9 cellular contexts compared by ENCODE assay signal in the genomic region with DNA sequence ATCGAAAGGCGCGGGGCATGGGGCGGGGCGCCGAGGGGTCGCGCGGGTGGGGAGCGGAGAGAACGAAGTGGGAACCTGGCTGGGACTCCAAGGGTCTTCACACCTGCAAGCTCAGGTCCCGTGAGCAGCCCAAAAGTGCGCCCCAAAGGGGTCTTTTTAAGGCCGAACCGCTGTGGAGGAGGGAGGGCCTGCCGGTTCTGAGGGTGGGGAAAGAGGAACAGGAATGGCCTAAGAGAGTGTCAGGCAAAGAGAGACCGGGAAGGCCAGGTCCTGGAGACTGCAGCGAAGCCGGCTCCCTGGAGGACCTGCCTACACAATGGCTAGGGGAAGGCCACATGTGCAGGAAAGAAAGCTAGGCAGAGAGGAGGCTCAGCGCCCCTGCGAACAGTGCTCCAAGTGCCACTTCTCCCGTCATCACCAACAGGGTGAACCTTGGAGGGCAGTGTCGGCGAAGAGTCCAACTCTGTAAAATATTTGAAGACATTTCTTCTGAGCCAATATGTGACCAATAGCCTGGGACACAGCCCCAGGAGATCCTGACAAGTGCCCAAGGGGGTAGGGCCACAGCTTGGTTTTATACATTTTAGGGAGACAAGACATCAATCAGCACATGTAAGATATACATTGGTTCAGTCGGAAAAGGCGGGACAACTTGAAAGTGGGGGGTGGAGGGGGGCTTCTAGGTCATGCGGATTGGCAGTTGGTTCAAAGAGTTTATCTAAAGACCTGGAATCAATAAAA. TPM values are rescaled to one million over a fixed set of nuclear protein-coding genes. Genes with fewer than 3 reads are reported as not detected.
DNase-seq lines count a peak whose midpoint lies in the region; TF ChIP-seq lines count a peak whose summit lies in the region.
"Had no signal": no experiment of that assay in that cellular context is flagged by ENCODE, and none has a peak within 500 bp of the region (broad histone marks: within the 10 kb centered on the region; RNA-seq: fewer than 3 reads in every experiment).

No MANE protein-coding gene starts in this region.

- H3K4me1 Mint-ChIP-seq in HFFc6 (ENCODE audit: low read depth), result peaks cover 28% of the 10 kb centered on the region
- H3K4me1 Mint-ChIP-seq in activated naive CD8-positive, alpha-beta T cell treated with anti-CD3 and anti-CD28 coated beads for 36 hours, result peaks cover 37% of the 10 kb centered on the region

- no peak overlapping the region for H3K27ac ChIP-seq in BLaER1

- H3K9me3 Mint-ChIP-seq in HFFc6, result no peaks in the 10 kb centered on the region
- no peaks in the 10 kb centered on the region for H3K9me3 Mint-ChIP-seq in activated naive CD8-positive, alpha-beta T cell treated with anti-CD3 and anti-CD28 coated beads for 36 hours

- H3K9ac ChIP-seq in BLaER1 (peak overlapping the region; percentile 45; the same call in 1 of the 2 replicates), iPS-15b (ENCODE audit: low read depth, low read length) (peak overlapping the region; percentile 37), skeletal muscle satellite cell (ENCODE audit: low read depth, low read length) (peak overlapping the region; percentile 61)

- no peak for DNase-seq in HFFc6
- no peak for DNase-seq in activated naive CD8-positive, alpha-beta T cell treated with anti-CD3 and anti-CD28 coated beads for 36 hours
- no peak for DNase-seq in NK-92 treated with Interleukin-12 subunit alpha and Interleukin-12 subunit beta, amount 100 ng/mL, for 24 hours (lab: John Stamatoyannopoulos, UW)
- DNase-seq in MV-4-11 (lab: John Stamatoyannopoulos, UW), result no peak
- DNase-seq in GM20000 (ENCODE audit: low spot score), result no peak

- H3K36me3 ChIP-seq in BLaER1 (peaks cover 21% of the 10 kb centered on the region), iPS-15b (ENCODE audit: control insufficient read depth, insufficient read depth, low read length) (peaks cover 3% of the 10 kb centered on the region), skeletal muscle satellite cell (ENCODE audit: insufficient read depth, low read length) (no peaks in the 10 kb centered on the region)

- H3K4me3 ChIP-seq in BLaER1, result peak overlapping the region; percentile 91
- H3K4me3 ChIP-seq in iPS-15b (ENCODE audit: low read depth, low read length), result peak overlapping the region; percentile 69
- H3K4me3 ChIP-seq in skeletal muscle satellite cell (ENCODE audit: low read length), result peak overlapping the region; percentile 67

- no peak for TF ChIP-seq CTCF in HFFc6 (IDR thresholded peaks at IDR 0.05)
- no peak for TF ChIP-seq CTCF in GM20000 (IDR thresholded peaks at IDR 0.05; ENCODE audit: extremely low read depth, missing control alignments)

- H3K27me3 ChIP-seq in BLaER1 (no peaks in the 10 kb centered on the region), iPS-15b (ENCODE audit: control insufficient read depth, insufficient read depth, low read length) (no peaks in the 10 kb centered on the region), skeletal muscle satellite cell (ENCODE audit: control insufficient read depth, insufficient read depth, low read length) (no peaks in the 10 kb centered on the region)

- peak overlapping the region; percentile 84 for H3K4me3 Mint-ChIP-seq in HFFc6
- H3K4me3 Mint-ChIP-seq in activated naive CD8-positive, alpha-beta T cell treated with anti-CD3 and anti-CD28 coated beads for 36 hours, result peak overlapping the region; percentile 79

- H3K4me1 ChIP-seq in BLaER1, result peaks cover 46% of the 10 kb centered on the region
- peaks cover 3% of the 10 kb centered on the region for H3K4me1 ChIP-seq in iPS-15b (ENCODE audit: control insufficient read depth, insufficient read depth, low read length)
- H3K4me1 ChIP-seq in skeletal muscle satellite cell (ENCODE audit: control insufficient read depth, insufficient read depth, low read length), result peaks cover 17% of the 10 kb centered on the region

- H3K9me3 ChIP-seq in BLaER1, result no peaks in the 10 kb centered on the region
- H3K9me3 ChIP-seq in iPS-15b (ENCODE audit: control insufficient read depth, insufficient read depth, low read length), result no peaks in the 10 kb centered on the region
- H3K9me3 ChIP-seq in skeletal muscle satellite cell (replicated peaks; ENCODE audit: low read length), result no peaks in the 10 kb centered on the region

- H4K20me1 ChIP-seq in BLaER1, result peaks cover 39% of the 10 kb centered on the region

- H3K4me2 ChIP-seq in BLaER1, result peak overlapping the region; percentile 88
- peak overlapping the region; percentile 85 for H3K4me2 ChIP-seq in skeletal muscle satellite cell (ENCODE audit: low read length)

- H3K27me3 Mint-ChIP-seq in HFFc6 (ENCODE audit: insufficient read depth), result peaks cover 5% of the 10 kb centered on the region; the same call in 1 of the 2 replicates
- no peaks in the 10 kb centered on the region for H3K27me3 Mint-ChIP-seq in activated naive CD8-positive, alpha-beta T cell treated with anti-CD3 and anti-CD28 coated beads for 36 hours

- no peaks in the 10 kb centered on the region for H3K36me3 Mint-ChIP-seq in HFFc6 (ENCODE audit: low read depth)
- peaks cover 4% of the 10 kb centered on the region for H3K36me3 Mint-ChIP-seq in activated naive CD8-positive, alpha-beta T cell treated with anti-CD3 and anti-CD28 coated beads for 36 hours

- peak overlapping the region; percentile 18; the same call in 1 of the 2 replicates for H3K27ac Mint-ChIP-seq in HFFc6
- no peak overlapping the region for H3K27ac Mint-ChIP-seq in activated naive CD8-positive, alpha-beta T cell treated with anti-CD3 and anti-CD28 coated beads for 36 hours

RNA-seq across cellular contexts. Expression of a gene that starts 0.7 kb away (rescaled TPM):
- 10 to 100 TPM; 46.1 to 57.9 (median 53.7) TPM for total RNA-seq in HFFc6 (2021; fragmentation: NEBNext Ultra II Directional; extraction: Animal tissue kit (Norgen Biotek cat#: 25700))
- total RNA-seq in activated naive CD8-positive, alpha-beta T cell treated with anti-CD3 and anti-CD28 coated beads for 36 hours, result 10 to 100 TPM; 20.5 to 22.2 TPM
- 30.8 and 32.7 TPM in 2 replicates for total RNA-seq in skeletal muscle satellite cell (2012; rRNA removed)

RNA-seq across cellular contexts. Expression of a gene that starts 8.2 kb away (rescaled TPM):
- not detected for total RNA-seq in HFFc6 (2021; fragmentation: NEBNext Ultra II Directional; extraction: Animal tissue kit (Norgen Biotek cat#: 25700))
- total RNA-seq in activated naive CD8-positive, alpha-beta T cell treated with anti-CD3 and anti-CD28 coated beads for 36 hours, result not detected
- total RNA-seq in skeletal muscle satellite cell (2012; rRNA removed), result not detected in 2 replicates
- total RNA-seq: HT1080 had no signal

RNA-seq across cellular contexts. Expression of a gene that starts 21.5 kb away (rescaled TPM):
- total RNA-seq in HFFc6 (2021; fragmentation: NEBNext Ultra II Directional; extraction: Animal tissue kit (Norgen Biotek cat#: 25700)), result 10 to 100 TPM; 16.6 to 19.2 (median 17.6) TPM
- total RNA-seq in activated naive CD8-positive, alpha-beta T cell treated with anti-CD3 and anti-CD28 coated beads for 36 hours, result 10 to 100 TPM; 16.8 to 18.0 TPM
- 17.7 and 19.5 TPM in 2 replicates for total RNA-seq in skeletal muscle satellite cell (2012; rRNA removed)

RNA-seq across cellular contexts. Expression of a gene that starts 27.2 kb away (rescaled TPM):
- not detected for total RNA-seq in HFFc6 (2021; fragmentation: NEBNext Ultra II Directional; extraction: Animal tissue kit (Norgen Biotek cat#: 25700))
- not detected for total RNA-seq in activated naive CD8-positive, alpha-beta T cell treated with anti-CD3 and anti-CD28 coated beads for 36 hours
- total RNA-seq in skeletal muscle satellite cell (2012; rRNA removed), result not detected in 2 replicates
- total RNA-seq: HT1080 had no signal

RNA-seq across cellular contexts. Expression of a gene that starts 55.6 kb away (rescaled TPM):
- 100 to 1,000 TPM; 102 to 124 (median 108) TPM for total RNA-seq in HFFc6 (2021; fragmentation: NEBNext Ultra II Directional; extraction: Animal tissue kit (Norgen Biotek cat#: 25700))
- total RNA-seq in activated naive CD8-positive, alpha-beta T cell treated with anti-CD3 and anti-CD28 coated beads for 36 hours, result 10 to 100 TPM; 47.9 to 53.8 TPM
- total RNA-seq in skeletal muscle satellite cell (2012; rRNA removed), result 117 and 125 TPM in 2 replicates
